ENCODE assay signal across 11 cellular contexts in the genomic region with DNA sequence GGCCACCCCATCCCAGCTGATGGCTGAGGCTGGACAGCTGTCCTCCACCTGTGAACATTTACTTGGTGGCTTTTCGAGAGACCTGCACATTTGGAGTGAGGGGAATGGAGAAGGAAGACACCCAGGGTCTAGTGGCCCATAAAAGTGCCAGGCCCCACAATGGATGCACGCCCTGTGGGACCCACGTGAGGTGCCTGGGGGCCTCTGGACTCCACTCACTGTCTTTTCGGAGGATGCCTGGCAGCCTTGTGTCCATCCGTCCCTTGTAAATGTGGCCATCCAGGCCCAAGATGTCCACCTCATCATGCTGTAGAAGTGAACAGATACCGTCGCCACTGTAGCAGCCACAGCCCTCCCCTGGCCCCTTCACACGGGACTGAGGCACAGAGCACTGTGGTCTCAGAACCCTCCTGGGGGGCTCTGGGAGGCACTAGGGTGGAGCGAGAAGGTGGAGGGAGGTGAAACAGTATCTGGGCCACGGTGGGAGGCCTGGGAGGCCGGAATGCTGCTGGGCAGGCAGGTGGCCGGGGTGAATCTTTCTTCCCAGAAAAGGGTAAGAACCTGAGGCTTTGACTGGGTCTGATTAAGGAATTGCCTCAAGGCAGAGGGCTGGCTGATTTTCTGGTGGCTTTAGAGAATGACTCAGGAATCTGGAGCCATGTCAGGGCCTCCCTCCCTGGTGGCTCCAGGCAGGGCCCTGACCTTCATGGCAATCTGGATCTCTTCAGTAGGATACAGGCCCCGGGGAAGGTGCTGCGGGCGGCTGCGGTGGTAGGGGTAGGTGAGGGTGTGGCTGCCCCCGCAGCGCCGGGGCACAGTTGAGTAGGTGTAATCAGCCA. TPM values are rescaled to one million over a fixed set of nuclear protein-coding genes. Genes with fewer than 3 reads are reported as not detected.
DNase-seq lines count a peak whose midpoint lies in the region; ATAC-seq, FAIRE-seq and TF ChIP-seq lines count a peak whose summit lies in the region.
"Had no signal": no experiment of that assay in that cellular context is flagged by ENCODE, and none has a peak within 500 bp of the region (broad histone marks: within the 10 kb centered on the region; RNA-seq: fewer than 3 reads in every experiment).

No MANE protein-coding gene starts in this region.

- H3K4me1 Mint-ChIP-seq in activated T-cell treated with anti-CD3 and anti-CD28 coated beads, Interleukin-2, amount 50 U/mL, for 24 hours (ENCODE audit: low read depth), result peaks cover 56% of the 10 kb centered on the region

- no peak overlapping the region for H3K4me3 Mint-ChIP-seq in activated T-cell treated with anti-CD3 and anti-CD28 coated beads, Interleukin-2, amount 50 U/mL, for 24 hours

- H3K27ac ChIP-seq in trophoblast cell (ENCODE audit: low read depth, low read length) (peak overlapping the region; percentile 81), smooth muscle cell (ENCODE audit: low read depth) (no peak overlapping the region)

- H4K20me1 ChIP-seq in smooth muscle cell (ENCODE audit: low read depth), result no peaks in the 10 kb centered on the region

- peak overlapping the region; percentile 4 for H2BK12ac ChIP-seq in trophoblast cell (ENCODE audit: low read length)

- H3K14ac ChIP-seq in trophoblast cell (ENCODE audit: low read length), result peak overlapping the region; percentile 58

- no peak overlapping the region for H3K23ac ChIP-seq in trophoblast cell (ENCODE audit: low read length)

- no peaks in the 10 kb centered on the region for H3K27me3 Mint-ChIP-seq in activated T-cell treated with anti-CD3 and anti-CD28 coated beads, Interleukin-2, amount 50 U/mL, for 24 hours

- H3K18ac ChIP-seq in trophoblast cell (ENCODE audit: low read length), result peak overlapping the region; percentile 67

- no peaks in the 10 kb centered on the region for H3K27me3 ChIP-seq in MG63
- H3K27me3 ChIP-seq in bronchial epithelial cell (ENCODE audit: control insufficient read depth, insufficient read depth, low read length), result no peaks in the 10 kb centered on the region
- H3K27me3 ChIP-seq in trophoblast cell (ENCODE audit: insufficient read depth, low read length), result no peaks in the 10 kb centered on the region
- H3K27me3 ChIP-seq in smooth muscle cell (ENCODE audit: low read depth), result no peaks in the 10 kb centered on the region

- peak overlapping the region; percentile 7 for H3K4ac ChIP-seq in trophoblast cell (ENCODE audit: low read depth, low read length)

- H3K79me2 ChIP-seq in trophoblast cell (ENCODE audit: control insufficient read depth, insufficient read depth, low read length, poor library complexity) (no peaks in the 10 kb centered on the region), smooth muscle cell (ENCODE audit: low read depth) (no peaks in the 10 kb centered on the region)

- H4K12ac ChIP-seq in trophoblast cell (ENCODE audit: low read depth, low read length), result peak overlapping the region; percentile 2

- H4K91ac ChIP-seq in trophoblast cell (ENCODE audit: low read depth, low read length), result peak overlapping the region; percentile 81

- H3K36me3 ChIP-seq in MG63, result no peaks in the 10 kb centered on the region
- no peaks in the 10 kb centered on the region for H3K36me3 ChIP-seq in bronchial epithelial cell (ENCODE audit: control insufficient read depth, insufficient read depth, low read length)
- H3K36me3 ChIP-seq in trophoblast cell (ENCODE audit: control insufficient read depth in 1 of 2, insufficient read depth in 2 of 2, low read length in 2 of 2), result no peaks in the 10 kb centered on the region
- H3K36me3 ChIP-seq in smooth muscle cell (ENCODE audit: low read depth), result no peaks in the 10 kb centered on the region

- no CpG with 5 or more reads among the region's 19 CpGs for WGBS in trophoblast cell (ENCODE audit: extremely low coverage, insufficient coverage, insufficient read length)
- 72% methylated on average over 19 of the region's 19 CpGs for WGBS in smooth muscle cell (ENCODE audit: low lambda C conversion rate)

- peak; percentile 89 for FAIRE-seq in bronchial epithelial cell (lab: Jason Lieb, UNC)

- H3K27ac Mint-ChIP-seq in activated T-cell treated with anti-CD3 and anti-CD28 coated beads, Interleukin-2, amount 50 U/mL, for 24 hours, result peak overlapping the region; percentile 1

- H3K9ac ChIP-seq in trophoblast cell (ENCODE audit: low read length) (no peak overlapping the region), smooth muscle cell (ENCODE audit: low read depth) (no peak overlapping the region)

- no peak overlapping the region for H2AFZ ChIP-seq in trophoblast cell (ENCODE audit: insufficient read depth, low read length, poor library complexity)
- H2AFZ ChIP-seq in smooth muscle cell (ENCODE audit: low read depth), result no peak overlapping the region

- H3K9me3 ChIP-seq in MG63 (no peaks in the 10 kb centered on the region), trophoblast cell (ENCODE audit: insufficient read depth, low read depth, low read length) (no peaks in the 10 kb centered on the region), smooth muscle cell (replicated peaks; ENCODE audit: low read depth) (no peaks in the 10 kb centered on the region)

- peak overlapping the region; percentile 79 for H2BK120ac ChIP-seq in trophoblast cell (ENCODE audit: insufficient read depth, low read length, poor library complexity)

- peaks cover 19% of the 10 kb centered on the region for H3K79me1 ChIP-seq in trophoblast cell (ENCODE audit: low read length)

- H4K8ac ChIP-seq in trophoblast cell (ENCODE audit: low read depth, low read length), result peak overlapping the region; percentile 27

- H2BK5ac ChIP-seq in trophoblast cell (ENCODE audit: low read depth, low read length, poor library complexity), result peak overlapping the region; percentile 76

- peaks cover 2% of the 10 kb centered on the region for H3K36me3 Mint-ChIP-seq in activated T-cell treated with anti-CD3 and anti-CD28 coated beads, Interleukin-2, amount 50 U/mL, for 24 hours (ENCODE audit: low read depth)

- ATAC-seq in HG02588 (IDR thresholded peaks at IDR 0.05; ENCODE audit: unreplicated experiment), result no peak

- no peaks in the 10 kb centered on the region for H3K9me3 Mint-ChIP-seq in activated T-cell treated with anti-CD3 and anti-CD28 coated beads, Interleukin-2, amount 50 U/mL, for 24 hours

- peak overlapping the region; percentile 8 for H2AK5ac ChIP-seq in trophoblast cell (ENCODE audit: low read length)

- TF ChIP-seq CTCF in bronchial epithelial cell (IDR thresholded peaks at IDR 0.05; ENCODE audit: insufficient read depth, low read length, severe bottlenecking) (no peak), smooth muscle cell (IDR thresholded peaks at IDR 0.05; ENCODE audit: borderline replicate concordance, insufficient read depth, poor library complexity, severe bottlenecking) (no peak)

- H3K4me2 ChIP-seq in trophoblast cell (ENCODE audit: low read length), result no peak overlapping the region
- H3K4me2 ChIP-seq in smooth muscle cell, result no peak overlapping the region

- H3K4me1 ChIP-seq in trophoblast cell (ENCODE audit: control insufficient read depth in 1 of 2, insufficient read depth in 2 of 2, low read length in 2 of 2) (peaks cover 23 to 36% of the 10 kb centered on the region in 2 experiments), smooth muscle cell (ENCODE audit: low read depth) (no peaks in the 10 kb centered on the region)

- no peak for DNase-seq in activated T-cell treated with anti-CD3 and anti-CD28 coated beads, Interleukin-2, amount 50 U/mL, for 24 hours
- DNase-seq in activated T-cell treated with anti-CD3 and anti-CD28 coated beads for 4 hours (no peak), MG63 (peak; percentile 44), bronchial epithelial cell (ENCODE audit: low read depth) (peak; percentile 42), trophoblast cell (peak; percentile 97 to 99), smooth muscle cell (lab: John Stamatoyannopoulos, UW; ENCODE audit: unreplicated experiment) (no peak), NCI-H1048 (lab: John Stamatoyannopoulos, UW) (no peak)
- DNase-seq: C1 segment of cervical spinal cord; effector CD8-positive, alpha-beta T cell; NCI-H1436 had no signal

- H3K4me3 ChIP-seq in MG63 (no peak overlapping the region), bronchial epithelial cell (ENCODE audit: low read depth, low read length) (no peak overlapping the region), trophoblast cell (ENCODE audit: low read depth, low read length) (no peak overlapping the region), smooth muscle cell (no peak overlapping the region)

- no peaks in the 10 kb centered on the region for H3F3A ChIP-seq in smooth muscle cell (ENCODE audit: low read depth)

RNA-seq across cellular contexts. Expression of a gene that starts 11.5 kb away (rescaled TPM):
- total RNA-seq in MG63 (2014; rRNA removed; shearing (Covaris generic); ENCODE audit: low replicate concordance), result 1.2 and 7.0 TPM in 2 replicates
- total RNA-seq in bronchial epithelial cell, result 3.4 and 7.3 TPM in 2 replicates
- polyA plus RNA-seq in trophoblast cell (2013), result 277 and 287 TPM in 2 replicates
- total RNA-seq in smooth muscle cell, result 2.6 and 5.9 TPM in 2 replicates
- 7.0 and 11.0 TPM in 2 replicates for polyA plus RNA-seq in smooth muscle cell

RNA-seq across cellular contexts. Expression of a gene that starts 31.4 kb away (rescaled TPM):
- 0.92 and 3.4 TPM in 2 replicates for total RNA-seq in MG63 (2014; rRNA removed; shearing (Covaris generic); ENCODE audit: low replicate concordance)
- total RNA-seq in bronchial epithelial cell (2.1 and 3.8 TPM in 2 replicates), smooth muscle cell (1.2 TPM in 2 replicates)
- polyA plus RNA-seq in trophoblast cell (2013), result 0.69 and 1.00 TPM in 2 replicates
- polyA plus RNA-seq in smooth muscle cell, result 1.1 and 1.5 TPM in 2 replicates

RNA-seq across cellular contexts. Expression of a gene that starts 36.4 kb away (rescaled TPM):
- 0.40 and 0.94 TPM in 2 replicates for total RNA-seq in MG63 (2014; rRNA removed; shearing (Covaris generic); ENCODE audit: low replicate concordance)
- total RNA-seq in bronchial epithelial cell, result not detected in 2 replicates
- polyA plus RNA-seq in trophoblast cell (2013), result 0.22 and 0.33 TPM in 2 replicates
- total RNA-seq in smooth muscle cell, result 0.09 and 1.2 TPM in 2 replicates
- polyA plus RNA-seq in smooth muscle cell, result 0.63 and 1.6 TPM in 2 replicates

Comparison
In these comparisons a context has a peak if more than half of its experiments do, and no peak if none do; other contexts are left out.
1. DNase-seq: peak in MG63 (single experiment), bronchial epithelial cell (single experiment) and trophoblast cell (2 of 2); none in activated T-cell treated with anti-CD3 and anti-CD28 coated beads, Interleukin-2, amount 50 U/mL, for 24 hours (single experiment), activated T-cell treated with anti-CD3 and anti-CD28 coated beads for 4 hours (single experiment), smooth muscle cell (single experiment) and NCI-H1048 (single experiment).